ENCODE assay signal across 15 cellular contexts in genomic region chr19:29491491-29491890, GRCh38. TPM values are rescaled to one million over a fixed set of nuclear protein-coding genes. Genes with fewer than 3 reads are reported as not detected.
DNase-seq lines count a peak whose midpoint lies in the region; ATAC-seq and TF ChIP-seq lines count a peak whose summit lies in the region.
"Had no signal": no experiment of that assay in that cellular context is flagged by ENCODE, and none has a peak within 500 bp of the region (broad histone marks: within the 10 kb centered on the region; RNA-seq: fewer than 3 reads in every experiment).

No MANE protein-coding gene starts in this region.

- H3K9me3 ChIP-seq in esophagus muscularis mucosa (no peaks in the 10 kb centered on the region), breast epithelium (no peaks in the 10 kb centered on the region), T-helper 17 cell (ENCODE audit: control insufficient read depth, low read length, poor library complexity, severe bottlenecking) (no peaks in the 10 kb centered on the region)
- H3K9me3 ChIP-seq: BE2C had no signal

- H3K4me1 Mint-ChIP-seq in nephron progenitor cell = peaks cover 50% of the 10 kb centered on the region
- H3K4me1 Mint-ChIP-seq in T-helper 17 cell = no peaks in the 10 kb centered on the region

- TF ChIP-seq POLR2A in esophagus muscularis mucosa (IDR thresholded peaks at IDR 0.05; ENCODE audit: low read depth) (no peak), breast epithelium (IDR thresholded peaks at IDR 0.05) (no peak)

- H3K27ac Mint-ChIP-seq in nephron progenitor cell (peak overlapping the region; percentile 66), T-helper 17 cell (no peak overlapping the region)

- TF ChIP-seq EP300 in esophagus muscularis mucosa (IDR thresholded peaks at IDR 0.05) = no peak

- H3K36me3 ChIP-seq in esophagus muscularis mucosa = no peaks in the 10 kb centered on the region
- no peaks in the 10 kb centered on the region for H3K36me3 ChIP-seq in breast epithelium
- H3K36me3 ChIP-seq: BE2C had no signal

- WGBS in esophagus muscularis mucosa = 81% methylated on average over 3 of the region's 3 CpGs

- H3K27ac ChIP-seq in esophagus muscularis mucosa (replicated peaks in 1 of 4) (no peak overlapping the region), breast epithelium (no peak overlapping the region)
- H3K27ac ChIP-seq: C4-2B had no signal

- H3K4me3 ChIP-seq in esophagus muscularis mucosa (no peak overlapping the region), breast epithelium (no peak overlapping the region)
- H3K4me3 ChIP-seq: GM12878 had no signal

- H3K4me3 Mint-ChIP-seq in nephron progenitor cell = peak overlapping the region; percentile 46
- H3K4me3 Mint-ChIP-seq in T-helper 17 cell = no peak overlapping the region
- H3K4me3 Mint-ChIP-seq: CD4-positive, alpha-beta memory T cell had no signal

- H3K9me3 Mint-ChIP-seq in nephron progenitor cell = peaks cover 5% of the 10 kb centered on the region

- H3K27me3 ChIP-seq in esophagus muscularis mucosa (peaks cover 0 to 57% (median 0%) of the 10 kb centered on the region in 4 donors), breast epithelium (peaks cover 0 to 10% of the 10 kb centered on the region in 2 donors)

- H3K27me3 Mint-ChIP-seq in nephron progenitor cell (ENCODE audit: low read depth, poor library complexity) (peaks cover 7% of the 10 kb centered on the region), T-helper 17 cell (peaks cover 25% of the 10 kb centered on the region)

- intact Hi-C loops in Right ventricle myocardium inferior (cut with DNase I) (no loop called here), left ventricle myocardium superior (cut with micrococcal nuclease) (no loop called here), esophagus muscularis mucosa (cut with DNase I) (no loop called here), breast epithelium (cut with DNase I; ENCODE audit: low total_unique reads) (no loop called here)

- DNase-seq in Right ventricle myocardium inferior (ENCODE audit: missing footprints) (peak; percentile 14), left ventricle myocardium superior (no peak), esophagus muscularis mucosa (ENCODE audit: extremely low spot score) (peak; percentile 37), nephron progenitor cell (no peak), HuH-7 (ENCODE audit: low spot score) (no peak), breast epithelium (ENCODE audit: low spot score in 2 of 2) (no peak), T-helper 17 cell (no peak)
- DNase-seq: BE2C; CD4-positive, alpha-beta memory T cell; DMS79; IMR-90 had no signal

- TF ChIP-seq CTCF in esophagus muscularis mucosa (IDR thresholded peaks at IDR 0.05) = no peak
- no peak for TF ChIP-seq CTCF in nephron progenitor cell (IDR thresholded peaks at IDR 0.05)
- TF ChIP-seq CTCF in breast epithelium (IDR thresholded peaks at IDR 0.05) = no peak

- peaks cover 0 to 9% (median 4%) of the 10 kb centered on the region in 4 donors for H3K4me1 ChIP-seq in esophagus muscularis mucosa
- no peaks in the 10 kb centered on the region for H3K4me1 ChIP-seq in breast epithelium
- H3K4me1 ChIP-seq: BE2C had no signal

- ATAC-seq in Right ventricle myocardium inferior = no peak
- no peak for ATAC-seq in left ventricle myocardium superior
- ATAC-seq in HG03097 (IDR thresholded peaks at IDR 0.05; ENCODE audit: low FRiP score, unreplicated experiment) = no peak
- ATAC-seq in T-helper 17 cell = no peak
- ATAC-seq: GM12878, HCT116 had no signal

- H3K36me3 Mint-ChIP-seq in nephron progenitor cell (ENCODE audit: low read depth) = peaks cover 5% of the 10 kb centered on the region
- H3K36me3 Mint-ChIP-seq in T-helper 17 cell (ENCODE audit: low read depth) = no peaks in the 10 kb centered on the region
- H3K36me3 Mint-ChIP-seq: CD4-positive, alpha-beta memory T cell had no signal

RNA-seq across cellular contexts. Expression of gene VSTM2B, which starts 34.3 kb away (rescaled TPM):
- total RNA-seq in Right ventricle myocardium inferior = not detected
- total RNA-seq in left ventricle myocardium superior = not detected
- under 1 TPM in 2 of 4 donors, not detected in 2; 0.23 to 0.33 TPM for total RNA-seq in esophagus muscularis mucosa
- total RNA-seq in breast epithelium = not detected
- not detected for total RNA-seq in T-helper 17 cell
- total RNA-seq: CD4-positive, alpha-beta memory T cell; GM12878; IMR-90 had no signal

Comparison
In these comparisons a context has a peak if more than half of its experiments do, and no peak if none do; other contexts are left out.
1. DNase-seq: peak in Right ventricle myocardium inferior (single experiment) and esophagus muscularis mucosa (single experiment); none in left ventricle myocardium superior (single experiment), nephron progenitor cell (single experiment), HuH-7 (single experiment), breast epithelium (0 of 2) and T-helper 17 cell (0 of 3).